In genomic region chr10:80236457-80236856, GRCh38 we compare ENCODE assay signal across 5 cellular contexts. TPM values are rescaled to one million over a fixed set of nuclear protein-coding genes. Genes with fewer than 3 reads are reported as not detected.
"Had no signal": no experiment of that assay in that cellular context is flagged by ENCODE, and none has a peak within 500 bp of the region (broad histone marks: within the 10 kb centered on the region; RNA-seq: fewer than 3 reads in every experiment).

No MANE protein-coding gene starts in this region.

RNA-seq across cellular contexts. Expression of gene MAT1A, which starts 53.0 kb away (rescaled TPM):
- total RNA-seq: LHCN-M2, OCI-LY7, PC-9, Peyer's patch, SJSA1 had no signal
